ENCODE assay signal across 21 cellular contexts in genomic region chr5:72606525-72606924, GRCh38.
"Had no signal": no experiment of that assay in that cellular context is flagged by ENCODE, and none has a peak within 500 bp of the region (broad histone marks: within the 10 kb centered on the region; RNA-seq: fewer than 3 reads in every experiment).

No MANE protein-coding gene starts in this region.

- FAIRE-seq: endothelial cell of umbilical vein, frontal cortex, kidney had no signal

- H3K9me3 Mint-ChIP-seq: endodermal cell; immature natural killer cell; naive thymus-derived CD4-positive, alpha-beta T cell; nephron progenitor cell; stimulated activated memory B cell treated with anti-CD40 and anti-IgM and Interleukin-4, amounts not matched to agents 10 μg/mL and 1 μg/mL and 100 μg/mL, for 72 hours; stimulated activated naive CD8-positive, alpha-beta T cell treated with anti-CD3 and anti-CD28 coated beads, Interleukin-15, Interleukin-2, amounts not matched to agents 100 ng/mL and 50 ng/mL, for 24 hours had no signal

- H3K4me1 ChIP-seq: lower lobe of right lung, tibial artery had no signal

- H3K27ac Mint-ChIP-seq: endodermal cell; immature natural killer cell; naive thymus-derived CD4-positive, alpha-beta T cell; nephron progenitor cell; stimulated activated memory B cell treated with anti-CD40 and anti-IgM and Interleukin-4, amounts not matched to agents 10 μg/mL and 1 μg/mL and 100 μg/mL, for 72 hours; stimulated activated naive CD8-positive, alpha-beta T cell treated with anti-CD3 and anti-CD28 coated beads, Interleukin-15, Interleukin-2, amounts not matched to agents 100 ng/mL and 50 ng/mL, for 24 hours had no signal

- H3K4me3 Mint-ChIP-seq: endodermal cell; immature natural killer cell; naive thymus-derived CD4-positive, alpha-beta T cell; nephron progenitor cell; stimulated activated memory B cell treated with anti-CD40 and anti-IgM and Interleukin-4, amounts not matched to agents 10 μg/mL and 1 μg/mL and 100 μg/mL, for 72 hours; stimulated activated naive CD8-positive, alpha-beta T cell treated with anti-CD3 and anti-CD28 coated beads, Interleukin-15, Interleukin-2, amounts not matched to agents 100 ng/mL and 50 ng/mL, for 24 hours had no signal

- H3K4me3 ChIP-seq: coronary artery, left ventricle myocardium inferior, lower lobe of right lung, spleen, tibial artery had no signal

- H3K36me3 Mint-ChIP-seq: immature natural killer cell; naive thymus-derived CD4-positive, alpha-beta T cell; stimulated activated memory B cell treated with anti-CD40 and anti-IgM and Interleukin-4, amounts not matched to agents 10 μg/mL and 1 μg/mL and 100 μg/mL, for 72 hours had no signal

- ATAC-seq: left cardiac atrium; lower lobe of right lung; naive thymus-derived CD4-positive, alpha-beta T cell; sciatic nerve; stimulated activated memory B cell treated with anti-CD40 and anti-IgM and Interleukin-4, amounts not matched to agents 10 μg/mL and 1 μg/mL and 100 μg/mL, for 72 hours had no signal

- H3K27ac ChIP-seq: coronary artery, left ventricle myocardium inferior, lower lobe of right lung, spleen, tibial artery had no signal

- H3K27me3 ChIP-seq: spleen, tibial artery had no signal

- H3K36me3 ChIP-seq: left ventricle myocardium inferior, lower lobe of right lung, spleen, tibial artery had no signal

- H3K9me3 ChIP-seq: lower lobe of right lung, spleen, tibial artery had no signal

- H3K4me1 Mint-ChIP-seq: immature natural killer cell had no signal

- DNase-seq: effector CD4-positive, alpha-beta T cell; endodermal cell; immature natural killer cell; kidney; left cardiac atrium; left ventricle myocardium inferior; lower lobe of right lung; mesendoderm; naive thymus-derived CD4-positive, alpha-beta T cell; nephron progenitor cell; spleen; stimulated activated CD4-positive, alpha-beta T cell treated with anti-CD3 and anti-CD28 coated beads, Interleukin-15, amount 100 ng/mL, for 24 hours; stimulated activated CD4-positive, alpha-beta T cell treated with anti-CD3 and anti-CD28 coated beads, Interleukin-1b, Interleukin-23, amount 100 ng/mL, for 48 hours; stimulated activated CD4-positive, alpha-beta T cell treated with anti-CD3 and anti-CD28 coated beads, Interleukin-4, amount 100 ng/mL, for 24 hours; tibial artery had no signal
